Comparison of ENCODE assay signal across 26 cellular contexts in the genomic region with DNA sequence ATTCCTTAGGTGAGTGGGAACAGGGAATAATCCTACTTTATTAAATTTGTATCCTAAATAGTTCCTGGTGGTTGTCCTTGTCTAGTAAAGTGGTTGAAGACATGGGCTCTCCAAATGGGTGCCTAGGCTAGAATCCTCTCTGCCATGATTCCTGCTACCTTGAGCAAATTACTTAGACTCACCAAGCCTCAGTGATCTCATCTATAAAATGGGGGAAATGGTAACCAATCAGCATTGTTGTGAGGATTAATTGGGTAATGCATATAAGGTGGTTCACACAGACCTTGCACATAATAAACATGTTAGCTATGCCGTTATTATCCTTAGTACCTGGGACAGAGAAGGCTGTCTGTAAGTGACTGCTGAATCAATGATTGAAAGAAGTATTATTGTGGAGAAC.
"Had no signal": no experiment of that assay in that cellular context is flagged by ENCODE, and none has a peak within 500 bp of the region (broad histone marks: within the 10 kb centered on the region; RNA-seq: fewer than 3 reads in every experiment).

No MANE protein-coding gene starts in this region.

- H3K27ac ChIP-seq: coronary artery, esophagus squamous epithelium, lower lobe of right lung, ovary, psoas muscle, skin epidermis, spleen, testis, tibial artery, upper lobe of left lung, uterus had no signal

- DNase-seq: dermis blood vessel endothelial cell; effector memory CD4-positive, alpha-beta T cell; erythroblast; esophagus squamous epithelium; foreskin melanocyte; glutamatergic neuron; hypothalamus; left ventricle myocardium superior; lower lobe of right lung; natural killer cell; occipital lobe; ovary; posterior cingulate gyrus; psoas muscle; right cardiac atrium; spleen; stimulated activated CD4-positive, alpha-beta T cell treated with anti-CD3 and anti-CD28 coated beads, Interleukin-4, amount 100 ng/mL, for 4 hours; stimulated activated naive CD8-positive, alpha-beta T cell treated with anti-CD3 and anti-CD28 coated beads, Interleukin-15, Interleukin-2, amounts not matched to agents 100 U/mL and 50 U/mL, for 24 hours; substantia nigra; testis; tibial artery; upper lobe of left lung; uterus had no signal

- H3K9me3 Mint-ChIP-seq: natural killer cell; stimulated activated memory B cell treated with anti-CD40 and anti-IgM and Interleukin-4, amounts not matched to agents 10 μg/mL and 1 μg/mL and 100 μg/mL, for 72 hours had no signal

- H3K4me1 Mint-ChIP-seq: natural killer cell; stimulated activated memory B cell treated with anti-CD40 and anti-IgM and Interleukin-4, amounts not matched to agents 10 μg/mL and 1 μg/mL and 100 μg/mL, for 72 hours had no signal

- H3K4me1 ChIP-seq: esophagus squamous epithelium, lower lobe of right lung, psoas muscle, spleen, testis, tibial artery, upper lobe of left lung, uterus had no signal

- H3K4me3 ChIP-seq: coronary artery, esophagus squamous epithelium, lower lobe of right lung, ovary, psoas muscle, skin epidermis, spleen, testis, tibial artery, upper lobe of left lung, uterus had no signal

- H3K4me3 Mint-ChIP-seq: natural killer cell; stimulated activated memory B cell treated with anti-CD40 and anti-IgM and Interleukin-4, amounts not matched to agents 10 μg/mL and 1 μg/mL and 100 μg/mL, for 72 hours had no signal

- H3K36me3 Mint-ChIP-seq: natural killer cell; stimulated activated memory B cell treated with anti-CD40 and anti-IgM and Interleukin-4, amounts not matched to agents 10 μg/mL and 1 μg/mL and 100 μg/mL, for 72 hours had no signal

- H3K36me3 ChIP-seq: esophagus squamous epithelium, lower lobe of right lung, ovary, spleen, tibial artery, upper lobe of left lung, uterus had no signal

- H3K27ac Mint-ChIP-seq: natural killer cell; stimulated activated memory B cell treated with anti-CD40 and anti-IgM and Interleukin-4, amounts not matched to agents 10 μg/mL and 1 μg/mL and 100 μg/mL, for 72 hours had no signal

- ATAC-seq: left ventricle myocardium superior; lower lobe of right lung; natural killer cell; psoas muscle; right cardiac atrium; stimulated activated memory B cell treated with anti-CD40 and anti-IgM and Interleukin-4, amounts not matched to agents 10 μg/mL and 1 μg/mL and 100 μg/mL, for 72 hours; stimulated activated naive CD8-positive, alpha-beta T cell treated with anti-CD3 and anti-CD28 coated beads, Interleukin-15, Interleukin-2, amounts not matched to agents 100 U/mL and 50 U/mL, for 24 hours had no signal

- H3K27me3 ChIP-seq: ovary, testis, tibial artery, upper lobe of left lung, uterus had no signal

- H3K9me3 ChIP-seq: esophagus squamous epithelium, lower lobe of right lung, ovary, psoas muscle, spleen, testis, tibial artery, upper lobe of left lung, uterus had no signal
